In the genomic region with DNA sequence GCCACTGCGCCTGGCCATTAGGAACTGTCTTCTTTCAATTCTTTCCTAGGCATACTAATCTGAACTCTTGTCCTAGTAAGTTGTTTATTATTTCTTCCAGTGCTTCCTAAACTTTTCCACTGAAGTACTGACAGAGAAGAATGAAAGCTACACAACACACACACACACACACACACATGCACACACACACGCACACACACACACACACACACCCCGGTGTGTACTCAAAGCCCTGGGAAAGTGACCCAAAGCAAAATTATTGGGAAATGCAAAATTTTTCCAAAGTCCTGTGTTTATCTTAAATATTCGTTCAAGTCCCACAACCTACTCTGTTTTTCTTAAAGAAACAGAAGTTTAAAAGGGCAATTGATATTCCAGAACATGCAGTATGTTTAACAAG, we compare ENCODE assay signal across 16 cellular contexts. TPM values are rescaled to one million over a fixed set of nuclear protein-coding genes. Genes with fewer than 3 reads are reported as not detected.
DNase-seq lines count a peak whose midpoint lies in the region; TF ChIP-seq lines count a peak whose summit lies in the region.
"Had no signal": no experiment of that assay in that cellular context is flagged by ENCODE, and none has a peak within 500 bp of the region (broad histone marks: within the 10 kb centered on the region; RNA-seq: fewer than 3 reads in every experiment).

No MANE protein-coding gene starts in this region.

- H3K4me3 ChIP-seq in Loucy (ENCODE audit: low read length, poor library complexity, severe bottlenecking), result no peak overlapping the region
- no peak overlapping the region for H3K4me3 ChIP-seq in liver (ENCODE audit: low read depth in 1 of 3, low read length in 3 of 3)
- no peak overlapping the region for H3K4me3 ChIP-seq in right atrium auricular region
- H3K4me3 ChIP-seq in mesendoderm (ENCODE audit: low read length), result no peak overlapping the region

- H3K4me2 ChIP-seq in Loucy (ENCODE audit: low read depth, low read length, poor library complexity, severe bottlenecking) (peak overlapping the region; percentile 35), mesendoderm (ENCODE audit: low read length) (no peak overlapping the region)

- H3K27ac ChIP-seq in liver (ENCODE audit: low read depth in 1 of 2, low read length in 2 of 2) (no peak overlapping the region), right atrium auricular region (no peak overlapping the region), mesendoderm (ENCODE audit: low read depth, low read length) (no peak overlapping the region)

- H3K9me3 ChIP-seq in Loucy (ENCODE audit: insufficient read depth, low read depth, low read length) (no peaks in the 10 kb centered on the region), liver (ENCODE audit: control insufficient read depth in 4 of 4, low read length in 3 of 4) (no peaks in the 10 kb centered on the region), right atrium auricular region (peaks cover 0 to 2% of the 10 kb centered on the region in 2 donors)

- no peak overlapping the region for H2BK120ac ChIP-seq in mesendoderm (ENCODE audit: low read depth, low read length)

- no peak for TF ChIP-seq RAD21 in liver (IDR thresholded peaks at IDR 0.05)

- H3K36me3 ChIP-seq in Loucy (ENCODE audit: insufficient read depth, low read length), result no peaks in the 10 kb centered on the region
- no peaks in the 10 kb centered on the region for H3K36me3 ChIP-seq in liver (ENCODE audit: control insufficient read depth in 4 of 4, insufficient read depth in 3 of 4, low read depth in 1 of 4, low read length in 3 of 4)
- H3K36me3 ChIP-seq in right atrium auricular region, result no peaks in the 10 kb centered on the region
- no peaks in the 10 kb centered on the region for H3K36me3 ChIP-seq in mesendoderm (ENCODE audit: control insufficient read depth, insufficient read depth, low read length)

- no peak overlapping the region for H2BK15ac ChIP-seq in mesendoderm (replicated peaks; ENCODE audit: low read depth)

- no peak overlapping the region for H3K4ac ChIP-seq in mesendoderm (ENCODE audit: low read depth, low read length)

- H2AFZ ChIP-seq in Loucy (ENCODE audit: low read length), result no peak overlapping the region

- H3K23ac ChIP-seq in mesendoderm (ENCODE audit: low read length), result no peak overlapping the region

- peaks cover 43% of the 10 kb centered on the region for H3K4me1 ChIP-seq in Loucy (ENCODE audit: insufficient read depth, low read length, poor library complexity, severe bottlenecking)
- peaks cover 0 to 8% (median under 1%) of the 10 kb centered on the region in 4 donors for H3K4me1 ChIP-seq in liver (ENCODE audit: control insufficient read depth in 4 of 4, insufficient read depth in 4 of 4, low read length in 3 of 4)
- H3K4me1 ChIP-seq in right atrium auricular region, result no peaks in the 10 kb centered on the region
- H3K4me1 ChIP-seq in mesendoderm (ENCODE audit: control insufficient read depth, low read depth, low read length), result no peaks in the 10 kb centered on the region

- H3F3A ChIP-seq in Loucy (ENCODE audit: low read depth), result 0 out of 2 replicates have a peak, but pooled peaks cover 2% of the 10 kb centered on the region

- TF ChIP-seq CTCF in Loucy (conservative IDR thresholded peaks at IDR 0.05; ENCODE audit: low read length) (no peak), liver (IDR thresholded peaks at IDR 0.05; ENCODE audit: low read depth, low read length, missing input control) (no peak), right atrium auricular region (IDR thresholded peaks at IDR 0.05) (no peak)

- H3K27me3 ChIP-seq in Loucy (ENCODE audit: insufficient read depth, low read length, poor library complexity, severe bottlenecking), result no peaks in the 10 kb centered on the region
- no peaks in the 10 kb centered on the region for H3K27me3 ChIP-seq in liver (ENCODE audit: control insufficient read depth in 4 of 4, insufficient read depth in 4 of 4, low read length in 3 of 4)
- no peaks in the 10 kb centered on the region for H3K27me3 ChIP-seq in right atrium auricular region
- no peaks in the 10 kb centered on the region for H3K27me3 ChIP-seq in mesendoderm (ENCODE audit: insufficient read depth, low read length, poor library complexity)

- no peaks in the 10 kb centered on the region for H4K20me1 ChIP-seq in Loucy (ENCODE audit: insufficient read depth, low read length, poor library complexity, severe bottlenecking)

- H3K79me2 ChIP-seq in Loucy (ENCODE audit: insufficient read depth, low read length), result no peaks in the 10 kb centered on the region
- H3K79me2 ChIP-seq in mesendoderm (ENCODE audit: control insufficient read depth, insufficient read depth, low read length), result no peaks in the 10 kb centered on the region

- H4K5ac ChIP-seq in mesendoderm (ENCODE audit: low read length), result no peak overlapping the region

- H4K8ac ChIP-seq in mesendoderm (ENCODE audit: low read depth, low read length), result no peak overlapping the region

- no peak overlapping the region for H2AK5ac ChIP-seq in mesendoderm (ENCODE audit: low read length)

- H2BK5ac ChIP-seq in mesendoderm (ENCODE audit: low read length), result no peak overlapping the region

- 41% methylated on average over 4 of the region's 4 CpGs for WGBS in liver
- WGBS in mesendoderm (ENCODE audit: extremely low coverage, insufficient coverage, low lambda C conversion rate), result no CpG with 5 or more reads among the region's 4 CpGs

- H3K79me1 ChIP-seq in mesendoderm (ENCODE audit: low read length), result no peaks in the 10 kb centered on the region

- no peaks in the 10 kb centered on the region for H3K9me2 ChIP-seq in Loucy (replicated peaks; ENCODE audit: low read depth, low read length)

- DNase-seq in fibroblast of gingiva (ENCODE audit: low read depth) (peak; percentile 70), NCI-H748 treated with DMSO at 0.1 percent for 48 hours (lab: John Stamatoyannopoulos, UW) (no peak), RPMI8226 (no peak), right atrium auricular region (ENCODE audit: low spot score) (no peak), mesendoderm (no peak)
- DNase-seq: CD4-positive, CD25-positive, alpha-beta regulatory T cell; COR-L47; DMS 273 treated with DMSO at 0.1 percent for 48 hours; DND-41; NCI-H1436; NCI-H1930; NCI-H226; NCI-H524 had no signal

- H3K56ac ChIP-seq in mesendoderm (ENCODE audit: low read length), result no peak overlapping the region

- H3K9ac ChIP-seq in Loucy (ENCODE audit: low read depth, low read length, poor library complexity, severe bottlenecking) (peak overlapping the region; percentile 4), liver (ENCODE audit: low read depth in 1 of 2, low read length in 2 of 2) (no peak overlapping the region), mesendoderm (ENCODE audit: low read length) (no peak overlapping the region)

- no peak overlapping the region for H3K18ac ChIP-seq in mesendoderm (ENCODE audit: low read length)

TF ChIP-seq in liver, 16 proteins besides CTCF, POLR2A, EP300 and RAD21 (continues in another document):
- TF ChIP-seq TAF1 (conservative IDR thresholded peaks at IDR 0.05) (no peak), HNF4G (IDR thresholded peaks at IDR 0.05) (no peak), YY1 (IDR thresholded peaks at IDR 0.05) (no peak), JUND (IDR thresholded peaks at IDR 0.05) (no peak), NR2F2 (IDR thresholded peaks at IDR 0.05) (no peak), SP1 (IDR thresholded peaks at IDR 0.05) (peak; percentile 39), RXRA (IDR thresholded peaks at IDR 0.05) (peak in 1 of 2 donors; percentile 13)
- TF ChIP-seq, protein P1, sequence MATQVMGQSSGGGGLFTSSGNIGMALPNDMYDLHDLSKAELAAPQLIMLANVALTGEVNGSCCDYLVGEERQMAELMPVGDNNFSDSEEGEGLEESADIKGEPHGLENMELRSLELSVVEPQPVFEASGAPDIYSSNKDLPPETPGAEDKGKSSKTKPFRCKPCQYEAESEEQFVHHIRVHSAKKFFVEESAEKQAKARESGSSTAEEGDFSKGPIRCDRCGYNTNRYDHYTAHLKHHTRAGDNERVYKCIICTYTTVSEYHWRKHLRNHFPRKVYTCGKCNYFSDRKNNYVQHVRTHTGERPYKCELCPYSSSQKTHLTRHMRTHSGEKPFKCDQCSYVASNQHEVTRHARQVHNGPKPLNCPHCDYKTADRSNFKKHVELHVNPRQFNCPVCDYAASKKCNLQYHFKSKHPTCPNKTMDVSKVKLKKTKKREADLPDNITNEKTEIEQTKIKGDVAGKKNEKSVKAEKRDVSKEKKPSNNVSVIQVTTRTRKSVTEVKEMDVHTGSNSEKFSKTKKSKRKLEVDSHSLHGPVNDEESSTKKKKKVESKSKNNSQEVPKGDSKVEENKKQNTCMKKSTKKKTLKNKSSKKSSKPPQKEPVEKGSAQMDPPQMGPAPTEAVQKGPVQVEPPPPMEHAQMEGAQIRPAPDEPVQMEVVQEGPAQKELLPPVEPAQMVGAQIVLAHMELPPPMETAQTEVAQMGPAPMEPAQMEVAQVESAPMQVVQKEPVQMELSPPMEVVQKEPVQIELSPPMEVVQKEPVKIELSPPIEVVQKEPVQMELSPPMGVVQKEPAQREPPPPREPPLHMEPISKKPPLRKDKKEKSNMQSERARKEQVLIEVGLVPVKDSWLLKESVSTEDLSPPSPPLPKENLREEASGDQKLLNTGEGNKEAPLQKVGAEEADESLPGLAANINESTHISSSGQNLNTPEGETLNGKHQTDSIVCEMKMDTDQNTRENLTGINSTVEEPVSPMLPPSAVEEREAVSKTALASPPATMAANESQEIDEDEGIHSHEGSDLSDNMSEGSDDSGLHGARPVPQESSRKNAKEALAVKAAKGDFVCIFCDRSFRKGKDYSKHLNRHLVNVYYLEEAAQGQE (IDR thresholded peaks at IDR 0.05), result no peak
- TF ChIP-seq, protein P2, sequence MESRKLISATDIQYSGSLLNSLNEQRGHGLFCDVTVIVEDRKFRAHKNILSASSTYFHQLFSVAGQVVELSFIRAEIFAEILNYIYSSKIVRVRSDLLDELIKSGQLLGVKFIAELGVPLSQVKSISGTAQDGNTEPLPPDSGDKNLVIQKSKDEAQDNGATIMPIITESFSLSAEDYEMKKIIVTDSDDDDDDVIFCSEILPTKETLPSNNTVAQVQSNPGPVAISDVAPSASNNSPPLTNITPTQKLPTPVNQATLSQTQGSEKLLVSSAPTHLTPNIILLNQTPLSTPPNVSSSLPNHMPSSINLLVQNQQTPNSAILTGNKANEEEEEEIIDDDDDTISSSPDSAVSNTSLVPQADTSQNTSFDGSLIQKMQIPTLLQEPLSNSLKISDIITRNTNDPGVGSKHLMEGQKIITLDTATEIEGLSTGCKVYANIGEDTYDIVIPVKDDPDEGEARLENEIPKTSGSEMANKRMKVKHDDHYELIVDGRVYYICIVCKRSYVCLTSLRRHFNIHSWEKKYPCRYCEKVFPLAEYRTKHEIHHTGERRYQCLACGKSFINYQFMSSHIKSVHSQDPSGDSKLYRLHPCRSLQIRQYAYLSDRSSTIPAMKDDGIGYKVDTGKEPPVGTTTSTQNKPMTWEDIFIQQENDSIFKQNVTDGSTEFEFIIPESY (IDR thresholded peaks at IDR 0.05), result no peak

RNA-seq across cellular contexts. Expression of a gene that starts 19.4 kb away (rescaled TPM):
- 10 to 100 TPM; 10.4 to 15.0 TPM for total RNA-seq in liver
- 1 to 10 TPM; 6.5 to 8.2 TPM for polyA plus RNA-seq in liver
- total RNA-seq in right atrium auricular region, result 10 to 100 TPM; 23.5 to 28.0 TPM
- polyA plus RNA-seq in mesendoderm (2013, experiment 1 of 2), result 4.1 TPM
- 4.1 TPM for polyA plus RNA-seq in mesendoderm (2013, experiment 2 of 2)

RNA-seq across cellular contexts. Expression of a gene that starts 42.4 kb away (rescaled TPM):
- total RNA-seq in liver, result under 1 TPM; 0.92 to 0.98 TPM
- polyA plus RNA-seq in liver, result under 1 TPM; 0.43 to 0.85 TPM
- 10 to 100 TPM in 1 of 2 donors, 1 to 10 TPM in 1; 5.9 to 12.3 TPM for total RNA-seq in right atrium auricular region
- polyA plus RNA-seq in mesendoderm (2013, experiment 1 of 2), result 2.3 TPM
- 2.7 TPM for polyA plus RNA-seq in mesendoderm (2013, experiment 2 of 2)
- total RNA-seq: MCF 10A had no signal
